ENCODE assay signal across 9 cellular contexts in the genomic region with DNA sequence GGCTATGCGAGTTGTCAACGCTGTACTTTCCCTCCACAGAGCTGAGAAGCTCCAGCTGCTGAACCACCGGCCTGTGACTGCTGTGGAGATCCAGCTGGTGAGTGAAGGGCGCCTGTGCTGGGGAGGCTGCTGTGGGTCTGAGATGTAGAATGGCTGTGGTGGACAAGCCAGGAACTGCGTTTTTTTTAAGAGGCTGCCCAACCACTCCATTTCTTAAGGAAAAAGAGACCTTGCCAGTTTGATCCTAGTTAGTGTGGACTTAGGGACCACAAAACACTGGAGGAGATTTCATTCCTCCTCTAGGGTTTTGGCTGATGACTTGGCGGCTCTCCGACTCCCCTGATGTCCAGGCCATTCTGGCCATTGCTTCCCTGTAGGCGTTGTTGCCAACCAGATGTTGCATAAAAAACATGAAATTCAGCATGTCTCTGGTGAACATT. TPM values are rescaled to one million over a fixed set of nuclear protein-coding genes. Genes with fewer than 3 reads are reported as not detected.
DNase-seq lines count a peak whose midpoint lies in the region; ATAC-seq and TF ChIP-seq lines count a peak whose summit lies in the region.
"Had no signal": no experiment of that assay in that cellular context is flagged by ENCODE, and none has a peak within 500 bp of the region (broad histone marks: within the 10 kb centered on the region; RNA-seq: fewer than 3 reads in every experiment).

No MANE protein-coding gene starts in this region.

- CTCF ChIA-PET in activated CD4-positive, alpha-beta T cell treated with anti-CD3 and anti-CD28 coated beads for 36 hours (lab: Charles Lee), result no interaction called here

- ATAC-seq in natural killer cell (no peak), HG02759 (IDR thresholded peaks at IDR 0.05; ENCODE audit: unreplicated experiment) (no peak), omental fat pad (ENCODE audit: low FRiP score) (no peak)
- no peak for ATAC-seq in natural killer cell treated with Interleukin-12 subunit alpha and Interleukin-12 subunit beta and Interleukin-15 and Interleukin-18, amount 100 ng/mL, for 72 hours
- no peak for ATAC-seq in activated CD4-positive, alpha-beta T cell treated with anti-CD3 and anti-CD28 coated beads for 36 hours

- TF ChIP-seq CTCF in natural killer cell (IDR thresholded peaks at IDR 0.05), result no peak
- peak; percentile 35 for TF ChIP-seq CTCF in fibroblast of the aortic adventitia (IDR thresholded peaks at IDR 0.05; ENCODE audit: insufficient read depth, low read length)
- TF ChIP-seq CTCF in omental fat pad (IDR thresholded peaks at IDR 0.05), result no peak

- POLR2A ChIA-PET in activated CD4-positive, alpha-beta T cell treated with anti-CD3 and anti-CD28 coated beads for 36 hours (lab: Charles Lee), result no interaction called here

- no peak overlapping the region for H3K4me3 Mint-ChIP-seq in natural killer cell
- H3K4me3 Mint-ChIP-seq in natural killer cell treated with Interleukin-12 subunit alpha and Interleukin-12 subunit beta and Interleukin-15 and Interleukin-18, amount 100 ng/mL, for 72 hours, result no peak overlapping the region
- H3K4me3 Mint-ChIP-seq in activated CD4-positive, alpha-beta T cell treated with anti-CD3 and anti-CD28 coated beads for 36 hours, result no peak overlapping the region

- H3K27me3 Mint-ChIP-seq in natural killer cell (ENCODE audit: low read depth in 2 of 2), result no peaks in the 10 kb centered on the region
- H3K27me3 Mint-ChIP-seq in natural killer cell treated with Interleukin-12 subunit alpha and Interleukin-12 subunit beta and Interleukin-15 and Interleukin-18, amount 100 ng/mL, for 72 hours, result no peaks in the 10 kb centered on the region
- H3K27me3 Mint-ChIP-seq in activated CD4-positive, alpha-beta T cell treated with anti-CD3 and anti-CD28 coated beads for 36 hours, result no peaks in the 10 kb centered on the region

- intact Hi-C loops in natural killer cell (cut with micrococcal nuclease), result loop anchor here (5.0 kb wide), 1 partner anchor 68 kb away; a partner anchor contains a TSS
- intact Hi-C loops in activated CD4-positive, alpha-beta T cell treated with anti-CD3 and anti-CD28 coated beads for 36 hours (cut with DNase I, micrococcal nuclease), result loop anchor here in 1 of 2 experiments (2.0 kb wide), 1 partner anchor 19 kb away; no protein-coding TSS in a partner anchor

- H3K36me3 Mint-ChIP-seq in natural killer cell, result peaks cover 23% of the 10 kb centered on the region
- peaks cover 48% of the 10 kb centered on the region for H3K36me3 Mint-ChIP-seq in natural killer cell treated with Interleukin-12 subunit alpha and Interleukin-12 subunit beta and Interleukin-15 and Interleukin-18, amount 100 ng/mL, for 72 hours
- peaks cover 62% of the 10 kb centered on the region for H3K36me3 Mint-ChIP-seq in activated CD4-positive, alpha-beta T cell treated with anti-CD3 and anti-CD28 coated beads for 36 hours (ENCODE audit: low read depth)

- DNase-seq in natural killer cell (no peak), fibroblast of the aortic adventitia (ENCODE audit: low read depth) (peak; percentile 94), mucosa of gallbladder (ENCODE audit: low spot score) (peak; percentile 55), omental fat pad (ENCODE audit: low spot score) (no peak), CD1c-positive myeloid dendritic cell (ENCODE audit: extremely low spot score) (no peak)
- no peak for DNase-seq in natural killer cell treated with Interleukin-12 subunit alpha and Interleukin-12 subunit beta and Interleukin-15 and Interleukin-18, amount 100 ng/mL, for 72 hours (ENCODE audit: low spot score)
- DNase-seq in activated CD4-positive, alpha-beta T cell treated with anti-CD3 and anti-CD28 coated beads for 36 hours, result no peak
- DNase-seq: activated CD8-positive, alpha-beta memory T cell treated with anti-CD3 and anti-CD28 coated beads, Interleukin-2, amount 50 U/mL, for 4 hours had no signal

- no peak overlapping the region for H3K4me3 ChIP-seq in fibroblast of the aortic adventitia (ENCODE audit: low read depth, low read length)

- H3K4me1 Mint-ChIP-seq in natural killer cell, result peaks cover 36 to 45% of the 10 kb centered on the region in 2 donors
- peaks cover 31 to 39% of the 10 kb centered on the region in 2 donors for H3K4me1 Mint-ChIP-seq in natural killer cell treated with Interleukin-12 subunit alpha and Interleukin-12 subunit beta and Interleukin-15 and Interleukin-18, amount 100 ng/mL, for 72 hours (ENCODE audit: low read depth in 2 of 2)
- H3K4me1 Mint-ChIP-seq in activated CD4-positive, alpha-beta T cell treated with anti-CD3 and anti-CD28 coated beads for 36 hours, result peaks cover 24% of the 10 kb centered on the region

- H3K27ac Mint-ChIP-seq in natural killer cell, result peak overlapping the region; percentile 95 to 96
- no peak overlapping the region for H3K27ac Mint-ChIP-seq in natural killer cell treated with Interleukin-12 subunit alpha and Interleukin-12 subunit beta and Interleukin-15 and Interleukin-18, amount 100 ng/mL, for 72 hours
- H3K27ac Mint-ChIP-seq in activated CD4-positive, alpha-beta T cell treated with anti-CD3 and anti-CD28 coated beads for 36 hours, result no peak overlapping the region

- no peaks in the 10 kb centered on the region for H3K9me3 Mint-ChIP-seq in natural killer cell
- H3K9me3 Mint-ChIP-seq in natural killer cell treated with Interleukin-12 subunit alpha and Interleukin-12 subunit beta and Interleukin-15 and Interleukin-18, amount 100 ng/mL, for 72 hours, result no peaks in the 10 kb centered on the region
- H3K9me3 Mint-ChIP-seq in activated CD4-positive, alpha-beta T cell treated with anti-CD3 and anti-CD28 coated beads for 36 hours (ENCODE audit: low read depth), result no peaks in the 10 kb centered on the region

RNA-seq across cellular contexts. Expression of a gene that starts 30.8 kb away (rescaled TPM):
- total RNA-seq in natural killer cell, result 10 to 100 TPM; 67.5 to 72.1 (median 68.0) TPM
- total RNA-seq in natural killer cell treated with Interleukin-12 subunit alpha and Interleukin-12 subunit beta and Interleukin-15 and Interleukin-18, amount 100 ng/mL, for 72 hours, result 10 to 100 TPM; 45.8 to 54.7 TPM
- total RNA-seq in fibroblast of the aortic adventitia (ENCODE audit: low replicate concordance), result 36.1 and 46.8 TPM in 2 replicates
- total RNA-seq in mucosa of gallbladder, result 30.4 TPM
- total RNA-seq in omental fat pad, result 10 to 100 TPM; 26.9 to 49.5 (median 38.3) TPM
- total RNA-seq in activated CD4-positive, alpha-beta T cell treated with anti-CD3 and anti-CD28 coated beads for 36 hours, result 10 to 100 TPM; 24.5 to 27.2 TPM

RNA-seq across cellular contexts. Expression of a gene that starts 59.7 kb away (rescaled TPM):
- total RNA-seq in natural killer cell, result 10 to 100 TPM; 10.4 to 17.3 (median 14.3) TPM
- 1 to 10 TPM; 4.2 to 4.6 TPM for total RNA-seq in natural killer cell treated with Interleukin-12 subunit alpha and Interleukin-12 subunit beta and Interleukin-15 and Interleukin-18, amount 100 ng/mL, for 72 hours
- total RNA-seq in fibroblast of the aortic adventitia (ENCODE audit: low replicate concordance), result 59.7 and 73.6 TPM in 2 replicates
- 20.9 TPM for total RNA-seq in mucosa of gallbladder
- 10 to 100 TPM; 16.4 to 63.2 (median 24.3) TPM for total RNA-seq in omental fat pad
- 1 to 10 TPM; 1.0 to 1.1 TPM for total RNA-seq in activated CD4-positive, alpha-beta T cell treated with anti-CD3 and anti-CD28 coated beads for 36 hours

Comparison
In these comparisons a context has a peak if more than half of its experiments do, and no peak if none do; other contexts are left out.
1. H3K27ac Mint-ChIP-seq: peak in natural killer cell (2 of 2); none in natural killer cell treated with Interleukin-12 subunit alpha and Interleukin-12 subunit beta and Interleukin-15 and Interleukin-18, amount 100 ng/mL, for 72 hours (0 of 2) and activated CD4-positive, alpha-beta T cell treated with anti-CD3 and anti-CD28 coated beads for 36 hours (single experiment).
2. DNase-seq: peak in fibroblast of the aortic adventitia (single experiment) and mucosa of gallbladder (single experiment); none in natural killer cell (single experiment), natural killer cell treated with Interleukin-12 subunit alpha and Interleukin-12 subunit beta and Interleukin-15 and Interleukin-18, amount 100 ng/mL, for 72 hours (single experiment), omental fat pad (single experiment), activated CD4-positive, alpha-beta T cell treated with anti-CD3 and anti-CD28 coated beads for 36 hours (single experiment) and CD1c-positive myeloid dendritic cell (single experiment).